Comparison of ENCODE assay signal across 20 cellular contexts in the genomic region with DNA sequence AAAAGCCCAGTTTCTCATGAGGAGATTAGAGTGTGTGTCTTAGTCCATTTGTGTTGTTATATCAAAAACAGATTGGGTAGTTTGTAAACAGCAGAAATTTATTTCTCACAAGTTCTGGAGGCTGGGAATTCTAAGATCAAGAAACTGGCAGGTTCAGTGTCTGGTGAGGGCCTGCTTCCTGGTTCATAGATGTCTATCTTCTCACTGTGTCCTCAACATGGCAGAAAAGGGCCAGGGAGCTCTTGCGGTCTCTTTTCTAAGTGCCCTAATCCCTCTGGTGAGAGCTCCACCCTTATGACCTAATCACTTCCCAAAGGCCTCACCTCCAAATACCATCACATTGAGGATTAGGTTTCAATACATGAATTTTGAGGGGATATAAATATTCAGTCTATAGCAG. TPM values are rescaled to one million over a fixed set of nuclear protein-coding genes. Genes with fewer than 3 reads are reported as not detected.
DNase-seq lines count a peak whose midpoint lies in the region; ATAC-seq and TF ChIP-seq lines count a peak whose summit lies in the region.
"Had no signal": no experiment of that assay in that cellular context is flagged by ENCODE, and none has a peak within 500 bp of the region (broad histone marks: within the 10 kb centered on the region; RNA-seq: fewer than 3 reads in every experiment).

No MANE protein-coding gene starts in this region.

- dilution Hi-C loops in mammary epithelial cell (cut with HindIII; ENCODE audit: low sequenced_read_pairs), result no loop called here

- H3K36me3 ChIP-seq in mammary epithelial cell (ENCODE audit: insufficient read depth, low read length) (peaks cover 12% of the 10 kb centered on the region), breast epithelium (no peaks in the 10 kb centered on the region), neural cell (ENCODE audit: insufficient read depth, low read length) (no peaks in the 10 kb centered on the region)
- H3K36me3 ChIP-seq: BE2C had no signal

- H2AFZ ChIP-seq in mammary epithelial cell (ENCODE audit: low read depth, low read length), result no peak overlapping the region
- no peak overlapping the region for H2AFZ ChIP-seq in neural cell (ENCODE audit: low read depth, low read length)

- H3K79me2 ChIP-seq in mammary epithelial cell (ENCODE audit: insufficient read depth, low read length) (peaks cover 81% of the 10 kb centered on the region), neural cell (replicated peaks; ENCODE audit: insufficient read depth, low read length) (peaks cover 2% of the 10 kb centered on the region)

- no peaks in the 10 kb centered on the region for H3K9me3 ChIP-seq in mammary epithelial cell (replicated peaks; ENCODE audit: insufficient read depth, low read length)
- H3K9me3 ChIP-seq in breast epithelium, result no peaks in the 10 kb centered on the region
- H3K9me3 ChIP-seq in neural cell (ENCODE audit: low read length), result no peaks in the 10 kb centered on the region
- H3K9me3 ChIP-seq: BE2C, SK-N-SH had no signal

- TF ChIP-seq CTCF in mammary epithelial cell (conservative IDR thresholded peaks at IDR 0.05 in 1 of 2, IDR thresholded peaks at IDR 0.05 in 1 of 2; ENCODE audit: extremely low read depth in 1 of 2, insufficient read depth in 1 of 2, low read depth in 1 of 2, low read length in 2 of 2) (no peak), breast epithelium (IDR thresholded peaks at IDR 0.05) (no peak), neural cell (IDR thresholded peaks at IDR 0.05; ENCODE audit: poor library complexity, severe bottlenecking) (no peak), CD14-positive monocyte (IDR thresholded peaks at IDR 0.05) (no peak)

- H3K4me1 Mint-ChIP-seq in CD14-positive monocyte, result peaks cover 14% of the 10 kb centered on the region

- peaks cover 16 to 24% (median 16%) of the 10 kb centered on the region in 3 donors for H3K27me3 Mint-ChIP-seq in CD14-positive monocyte (ENCODE audit: low read depth in 3 of 3)

- H3K27ac Mint-ChIP-seq in CD14-positive monocyte, result no peak overlapping the region

- WGBS in mammary epithelial cell (ENCODE audit: low coverage, missing lambda C conversion rate), result 100% methylated on average over 1 of the region's 1 CpG

- peak overlapping the region; percentile 6 for H3K27ac ChIP-seq in mammary epithelial cell (ENCODE audit: insufficient read depth, low read depth, low read length)
- H3K27ac ChIP-seq in breast epithelium, result no peak overlapping the region
- peak overlapping the region; percentile 36 for H3K27ac ChIP-seq in neural cell (ENCODE audit: low read length)
- H3K27ac ChIP-seq: 22Rv1, RWPE1 had no signal

- intact Hi-C loops in mammary epithelial cell (cut with micrococcal nuclease) (no loop called here), breast epithelium (cut with DNase I; ENCODE audit: low total_unique reads) (no loop called here), CD14-positive monocyte (cut with micrococcal nuclease) (no loop called here)

- peak; percentile 31 for ATAC-seq in esophagus mucosa
- ATAC-seq in HG03442 (IDR thresholded peaks at IDR 0.05; ENCODE audit: unreplicated experiment), result no peak

- no peak overlapping the region for H3K4me3 Mint-ChIP-seq in CD14-positive monocyte

- H3K9ac ChIP-seq in mammary epithelial cell (ENCODE audit: insufficient read depth, low read length), result no peak overlapping the region
- no peak overlapping the region for H3K9ac ChIP-seq in neural cell (ENCODE audit: low read length)
- H3K9ac ChIP-seq: SK-N-SH had no signal

- peaks cover 6% of the 10 kb centered on the region for H3F3A ChIP-seq in neural cell (ENCODE audit: insufficient read depth, low read length, poor library complexity, severe bottlenecking)

- in situ Hi-C loops in mammary epithelial cell (cut with MboI; ENCODE audit: low sequenced_read_pairs in 2 of 2), result no loop called here

- H3K36me3 Mint-ChIP-seq in CD14-positive monocyte, result peaks cover 2 to 4% of the 10 kb centered on the region in 2 donors

- no peaks in the 10 kb centered on the region for H3K9me2 ChIP-seq in neural cell (ENCODE audit: insufficient read depth, low read length)
- H3K9me2 ChIP-seq: SK-N-SH had no signal

- TF ChIP-seq RAD21 in neural cell (conservative IDR thresholded peaks at IDR 0.05), result no peak

- BruUV-seq in mammary epithelial cell (replicated peaks; lab: Mats Ljungman, UMichigan), result no TSS peak

- TF ChIP-seq EP300 in neural cell (conservative IDR thresholded peaks at IDR 0.05; ENCODE audit: poor library complexity, severe bottlenecking), result no peak

- H4K20me1 ChIP-seq in mammary epithelial cell (ENCODE audit: insufficient read depth, low read length), result no peaks in the 10 kb centered on the region
- H4K20me1 ChIP-seq in neural cell (ENCODE audit: insufficient read depth), result no peaks in the 10 kb centered on the region

- H3K4me1 ChIP-seq in mammary epithelial cell (ENCODE audit: insufficient read depth, low read length) (peaks cover 54% of the 10 kb centered on the region), breast epithelium (no peaks in the 10 kb centered on the region)

- H3K4me2 ChIP-seq in mammary epithelial cell (ENCODE audit: insufficient read depth, low read depth, low read length) (no peak overlapping the region), neural cell (ENCODE audit: low read length) (no peak overlapping the region)
- H3K4me2 ChIP-seq: SK-N-SH had no signal

- H3K27me3 ChIP-seq in mammary epithelial cell (ENCODE audit: insufficient read depth, low read length) (no peaks in the 10 kb centered on the region), breast epithelium (no peaks in the 10 kb centered on the region), neural cell (ENCODE audit: insufficient read depth, low read depth, low read length) (no peaks in the 10 kb centered on the region)
- H3K27me3 ChIP-seq: BE2C had no signal

- no peak for DNase-seq in mammary epithelial cell
- DNase-seq in breast epithelium (ENCODE audit: low spot score in 2 of 2), result no peak
- no peak for DNase-seq in SHP77 treated with DMSO at 0.1 percent for 48 hours (lab: John Stamatoyannopoulos, UW)
- no peak for DNase-seq in SHP77 (lab: John Stamatoyannopoulos, UW)
- no peak for DNase-seq in CD14-positive monocyte (ENCODE audit: low spot score)
- DNase-seq: BE2C, Calu3, KBM-7, NCI-H1105 treated with DMSO at 0.1 percent for 48 hours, NCI-H146, NCI-H1930, NCI-H2107, NCI-H524, NCI-H748 treated with DMSO at 0.1 percent for 48 hours, SK-N-SH had no signal

- CTCF ChIA-PET in mammary epithelial cell (lab: Charles Lee; ENCODE audit: low non-redundant PET), result interaction anchor here (0.6 kb wide), 1 partner anchor 119 kb away, joined by 5 read pairs; no protein-coding TSS in a partner anchor

- TF ChIP-seq POLR2A in breast epithelium (IDR thresholded peaks at IDR 0.05), result no peak

- no peak overlapping the region for H3K4me3 ChIP-seq in mammary epithelial cell (replicated peaks in 1 of 3; ENCODE audit: insufficient read depth in 1 of 3, low read depth in 2 of 3, low read length in 3 of 3)
- H3K4me3 ChIP-seq in breast epithelium, result no peak overlapping the region
- H3K4me3 ChIP-seq in neural cell (ENCODE audit: low read length), result peak overlapping the region; percentile 81

- H3K9me3 Mint-ChIP-seq in CD14-positive monocyte, result peaks cover 0 to 10% (median 2%) of the 10 kb centered on the region in 7 donors

TF ChIP-seq in neural cell, 6 proteins besides CTCF, POLR2A, EP300 and RAD21:
- TF ChIP-seq SMC3 (conservative IDR thresholded peaks at IDR 0.05; ENCODE audit: poor library complexity) (no peak), TAF1 (IDR thresholded peaks at IDR 0.05; ENCODE audit: low read depth) (no peak), POLR2AphosphoS5 (IDR thresholded peaks at IDR 0.05) (no peak), EZH2 (IDR thresholded peaks at IDR 0.05; ENCODE audit: borderline replicate concordance, insufficient read depth, low read length, poor library complexity, severe bottlenecking) (no peak), MXI1 (conservative IDR thresholded peaks at IDR 0.05; ENCODE audit: poor library complexity, severe bottlenecking) (no peak)
- TF ChIP-seq, protein P1, sequence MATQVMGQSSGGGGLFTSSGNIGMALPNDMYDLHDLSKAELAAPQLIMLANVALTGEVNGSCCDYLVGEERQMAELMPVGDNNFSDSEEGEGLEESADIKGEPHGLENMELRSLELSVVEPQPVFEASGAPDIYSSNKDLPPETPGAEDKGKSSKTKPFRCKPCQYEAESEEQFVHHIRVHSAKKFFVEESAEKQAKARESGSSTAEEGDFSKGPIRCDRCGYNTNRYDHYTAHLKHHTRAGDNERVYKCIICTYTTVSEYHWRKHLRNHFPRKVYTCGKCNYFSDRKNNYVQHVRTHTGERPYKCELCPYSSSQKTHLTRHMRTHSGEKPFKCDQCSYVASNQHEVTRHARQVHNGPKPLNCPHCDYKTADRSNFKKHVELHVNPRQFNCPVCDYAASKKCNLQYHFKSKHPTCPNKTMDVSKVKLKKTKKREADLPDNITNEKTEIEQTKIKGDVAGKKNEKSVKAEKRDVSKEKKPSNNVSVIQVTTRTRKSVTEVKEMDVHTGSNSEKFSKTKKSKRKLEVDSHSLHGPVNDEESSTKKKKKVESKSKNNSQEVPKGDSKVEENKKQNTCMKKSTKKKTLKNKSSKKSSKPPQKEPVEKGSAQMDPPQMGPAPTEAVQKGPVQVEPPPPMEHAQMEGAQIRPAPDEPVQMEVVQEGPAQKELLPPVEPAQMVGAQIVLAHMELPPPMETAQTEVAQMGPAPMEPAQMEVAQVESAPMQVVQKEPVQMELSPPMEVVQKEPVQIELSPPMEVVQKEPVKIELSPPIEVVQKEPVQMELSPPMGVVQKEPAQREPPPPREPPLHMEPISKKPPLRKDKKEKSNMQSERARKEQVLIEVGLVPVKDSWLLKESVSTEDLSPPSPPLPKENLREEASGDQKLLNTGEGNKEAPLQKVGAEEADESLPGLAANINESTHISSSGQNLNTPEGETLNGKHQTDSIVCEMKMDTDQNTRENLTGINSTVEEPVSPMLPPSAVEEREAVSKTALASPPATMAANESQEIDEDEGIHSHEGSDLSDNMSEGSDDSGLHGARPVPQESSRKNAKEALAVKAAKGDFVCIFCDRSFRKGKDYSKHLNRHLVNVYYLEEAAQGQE (IDR thresholded peaks at IDR 0.05; ENCODE audit: borderline replicate concordance), result no peak

RNA-seq across cellular contexts. Expression of a gene that starts 25.5 kb away (rescaled TPM):
- total RNA-seq in mammary epithelial cell (100 to 1,000 TPM; 181 to 201 TPM), breast epithelium (10 to 100 TPM; 35.5 to 41.4 (median 39.0) TPM), esophagus mucosa (52.4 TPM)
- polyA plus RNA-seq in mammary epithelial cell (87.4 TPM), neural cell (10.7 and 12.6 TPM in 2 replicates), CD14-positive monocyte (under 1 TPM; 0.46 to 0.66 TPM)
- polyA minus RNA-seq in mammary epithelial cell (304 TPM), neural cell (58.4 and 66.3 TPM in 2 replicates)

Comparison
In these comparisons a context has a peak if more than half of its experiments do, and no peak if none do; other contexts are left out.
1. H3K27ac ChIP-seq: peak in mammary epithelial cell (single experiment) and neural cell (single experiment); none in breast epithelium (0 of 2).